Comparison of ENCODE assay signal across 8 cellular contexts in the genomic region with DNA sequence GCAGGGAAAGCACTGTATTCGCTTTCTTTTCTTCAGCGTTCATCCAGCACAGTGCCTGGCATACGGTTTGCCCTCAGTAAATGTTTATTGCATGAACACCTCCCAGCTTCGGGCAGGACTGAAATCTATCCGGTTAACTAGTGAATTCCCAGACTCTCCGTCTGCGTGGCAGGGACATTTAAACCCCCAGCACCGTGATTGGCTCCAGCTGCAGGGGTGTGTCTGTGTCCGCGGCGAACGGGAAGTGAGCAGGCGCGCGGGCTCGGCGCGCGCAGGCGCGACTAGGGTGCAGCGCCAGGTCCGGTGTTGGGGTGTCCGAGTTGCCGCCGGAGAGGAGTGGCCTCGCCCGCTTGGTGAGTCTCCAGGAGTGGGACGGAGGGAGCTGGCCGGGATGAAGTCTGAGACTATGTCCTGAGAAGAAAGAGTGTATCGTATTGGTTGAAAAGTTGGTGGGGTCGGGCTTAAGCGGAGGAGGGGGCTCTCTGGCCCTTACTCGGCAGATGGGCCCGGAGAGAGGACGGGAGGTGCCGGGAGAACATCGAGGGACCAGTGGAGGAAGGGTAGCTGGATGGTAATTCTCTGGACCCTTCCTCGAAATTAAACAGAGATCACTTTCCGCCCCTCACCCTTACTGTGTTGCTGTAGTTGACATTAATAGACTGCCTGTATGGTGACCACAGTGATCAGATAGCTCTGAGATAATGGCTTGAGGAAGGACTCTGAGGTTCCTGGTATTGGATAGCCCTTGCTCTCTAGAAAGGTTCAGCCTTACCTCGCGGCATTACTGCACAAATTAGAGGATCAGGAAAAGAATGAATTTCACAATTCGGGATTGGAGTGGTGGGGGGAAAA. TPM values are rescaled to one million over a fixed set of nuclear protein-coding genes. Genes with fewer than 3 reads are reported as not detected.
A peak's percentile ranks its signal among the peaks of the same experiment; 100 is the strongest.
DNase-seq lines count a peak whose midpoint lies in the region; ATAC-seq and TF ChIP-seq lines count a peak whose summit lies in the region.

SNAP23 (plus strand) TSS at position 274 of the 852 bp plus-strand sequence. CDS start 16,213 bp downstream, outside the sequence.

- H3K9ac ChIP-seq in mammary epithelial cell (ENCODE audit: insufficient read depth, low read length), result peak within 1 kb of the TSS; percentile 91
- H3K9ac ChIP-seq in iPS-20b (ENCODE audit: low read depth, low read length), result peak within 1 kb of the TSS; percentile 82

- TF ChIP-seq CTCF in A673 (conservative IDR thresholded peaks at IDR 0.05; ENCODE audit: low read depth, low read length) (no peak), WI38 (IDR thresholded peaks at IDR 0.05; ENCODE audit: low read depth, low read length) (no peak), mammary epithelial cell (conservative IDR thresholded peaks at IDR 0.05 in 1 of 2, IDR thresholded peaks at IDR 0.05 in 1 of 2; ENCODE audit: extremely low read depth in 1 of 2, insufficient read depth in 1 of 2, low read depth in 1 of 2, low read length in 2 of 2) (no peak)

- peak within 1 kb of the TSS; percentile 93 for H2AFZ ChIP-seq in mammary epithelial cell (ENCODE audit: low read depth, low read length)

- H3K27me3 ChIP-seq in A673 (replicated peaks; ENCODE audit: insufficient read depth, low read depth, low read length, poor library complexity) (no peaks in the 10 kb centered on the region), mammary epithelial cell (ENCODE audit: insufficient read depth, low read length) (no peaks in the 10 kb centered on the region), iPS-20b (ENCODE audit: insufficient read depth, low read length) (no peaks in the 10 kb centered on the region)

- H3K79me2 ChIP-seq in mammary epithelial cell (ENCODE audit: insufficient read depth, low read length), result peaks cover 51% of the 10 kb centered on the region

- TSS peak; percentile 60 for BruUV-seq in A673 (replicated peaks; lab: Mats Ljungman, UMichigan)
- TSS peak; percentile 47 for BruUV-seq in mammary epithelial cell (replicated peaks; lab: Mats Ljungman, UMichigan)

- under 1% methylated on average over 24 of the region's 43 CpGs for WGBS in mammary epithelial cell (ENCODE audit: low coverage, missing lambda C conversion rate)

- DNase-seq in A673 (ENCODE audit: low spot score) (peak; percentile 96), NCI-H2227 treated with DMSO at 0.1 percent for 48 hours (lab: John Stamatoyannopoulos, UW) (peak; percentile 90), mammary epithelial cell (peak; percentile 93)

- ATAC-seq in GM18868 (IDR thresholded peaks at IDR 0.05; ENCODE audit: unreplicated experiment) (peak; percentile 70), HG03135 (IDR thresholded peaks at IDR 0.05; ENCODE audit: unreplicated experiment) (peak; percentile 70)

- in situ Hi-C loops in mammary epithelial cell (cut with MboI; ENCODE audit: low sequenced_read_pairs in 2 of 2), result no loop called here

- intact Hi-C loops in A673 (cut with micrococcal nuclease; ENCODE audit: unreplicated experiment), result loop anchor here (10.0 kb wide), 1 partner anchor 159 kb away; no protein-coding TSS in a partner anchor
- intact Hi-C loops in mammary epithelial cell (cut with micrococcal nuclease), result loop anchor here (1.0 kb wide), 1 partner anchor 155 kb away; no protein-coding TSS in a partner anchor

- H3K4me3 ChIP-seq in A673 (ENCODE audit: low read depth, low read length, poor library complexity, severe bottlenecking), result peak within 1 kb of the TSS; percentile 72
- peak within 1 kb of the TSS; percentile 80 for H3K4me3 ChIP-seq in WI38 (ENCODE audit: low read depth, low read length)
- H3K4me3 ChIP-seq in mammary epithelial cell (replicated peaks in 1 of 3; ENCODE audit: insufficient read depth in 1 of 3, low read depth in 2 of 3, low read length in 3 of 3), result peak within 1 kb of the TSS; percentile 68 to 86 (median 84)
- peak within 1 kb of the TSS; percentile 89 for H3K4me3 ChIP-seq in iPS-20b (ENCODE audit: low read length)
- peak within 1 kb of the TSS; percentile 47 to 83 (median 68) for H3K4me3 ChIP-seq in skin epidermis

- H4K20me1 ChIP-seq in mammary epithelial cell (ENCODE audit: insufficient read depth, low read length), result no peaks in the 10 kb centered on the region

- peak within 1 kb of the TSS; percentile 89 for H3K4me2 ChIP-seq in mammary epithelial cell (ENCODE audit: insufficient read depth, low read depth, low read length)

- H3K4me1 ChIP-seq in A673 (ENCODE audit: insufficient read depth, low read length, poor library complexity, severe bottlenecking) (peaks cover 14% of the 10 kb centered on the region), mammary epithelial cell (ENCODE audit: insufficient read depth, low read length) (peaks cover 32% of the 10 kb centered on the region), iPS-20b (ENCODE audit: insufficient read depth, low read length) (peaks cover 10% of the 10 kb centered on the region)

- dilution Hi-C loops in mammary epithelial cell (cut with HindIII; ENCODE audit: low sequenced_read_pairs), result no loop called here

- H3K36me3 ChIP-seq in A673 (ENCODE audit: insufficient read depth, low read length, poor library complexity, severe bottlenecking) (peaks cover 7% of the 10 kb centered on the region), mammary epithelial cell (ENCODE audit: insufficient read depth, low read length) (no peaks in the 10 kb centered on the region), iPS-20b (ENCODE audit: insufficient read depth, low read depth, low read length) (0 out of 2 replicates have a peak, but pooled peaks cover 3% of the 10 kb centered on the region)

- H3K9me3 ChIP-seq in A673 (ENCODE audit: low read depth, low read length, poor library complexity, severe bottlenecking) (no peaks in the 10 kb centered on the region), mammary epithelial cell (replicated peaks; ENCODE audit: insufficient read depth, low read length) (no peaks in the 10 kb centered on the region), iPS-20b (ENCODE audit: insufficient read depth, low read depth, low read length) (no peaks in the 10 kb centered on the region)

- POLR2A ChIA-PET in A673 (lab: Charles Lee; ENCODE audit: low non-redundant PET), result no interaction called here

- H3K27ac ChIP-seq in A673 (ENCODE audit: low read depth, low read length, poor library complexity, severe bottlenecking) (peak within 1 kb of the TSS; percentile 89), mammary epithelial cell (ENCODE audit: insufficient read depth, low read depth, low read length) (peak within 1 kb of the TSS; percentile 64), iPS-20b (ENCODE audit: low read length) (no peak within 1 kb of the TSS), skin epidermis (peak within 1 kb of the TSS; percentile 9 to 93 (median 85))

- CTCF ChIA-PET in A673 (lab: Charles Lee), result no interaction called here
- CTCF ChIA-PET in mammary epithelial cell (lab: Charles Lee; ENCODE audit: low non-redundant PET), result interaction anchor here (0.5 kb wide), 1 partner anchor 10 kb away, joined by 6 read pairs; no protein-coding TSS in a partner anchor

RNA-seq across cellular contexts. Expression of gene SNAP23, which starts in this region (rescaled TPM):
- total RNA-seq in A673 (2021) (112 and 124 TPM in 2 replicates), mammary epithelial cell (10 to 100 TPM; 40.0 to 45.7 TPM)
- 21.7 TPM for polyA plus RNA-seq in mammary epithelial cell
- polyA minus RNA-seq in mammary epithelial cell, result 28.0 TPM
